ENCODE assay signal across 8 cellular contexts in the genomic region with DNA sequence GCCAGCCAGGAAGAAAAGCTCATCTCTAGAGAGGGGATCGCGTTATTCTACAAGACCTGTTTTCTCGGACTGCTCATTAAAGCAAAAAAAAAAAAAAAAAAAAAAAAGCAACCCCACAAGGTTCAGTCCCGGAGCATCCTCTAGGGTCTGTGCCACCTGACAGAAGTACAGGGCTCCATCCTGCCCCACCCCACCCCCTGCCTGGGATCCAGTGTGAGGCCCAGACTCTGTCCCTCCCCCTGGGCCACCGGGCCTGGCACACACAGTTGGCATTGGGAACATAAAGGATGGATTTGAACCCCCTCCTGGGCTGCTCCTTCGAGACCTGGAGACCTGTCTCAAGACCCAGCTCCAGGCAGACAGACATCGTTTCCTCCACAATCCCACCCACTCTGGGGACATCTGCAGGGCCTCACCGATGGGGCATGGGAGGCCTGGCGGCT. TPM values are rescaled to one million over a fixed set of nuclear protein-coding genes. Genes with fewer than 3 reads are reported as not detected.
DNase-seq lines count a peak whose midpoint lies in the region; ATAC-seq lines count a peak whose summit lies in the region.

No MANE protein-coding gene starts in this region.

- H3K27ac ChIP-seq in BLaER1 treated with 17β-estradiol and CSF1 and Interleukin-3, amounts not matched to agents 10 nM and 100 nM: peak overlapping the region; percentile 72 to 99 (median 95)
- H3K27ac ChIP-seq in substantia nigra (ENCODE audit: low read depth, low read length, poor library complexity, severe bottlenecking): peak overlapping the region; percentile 35

- peaks cover 58 to 90% (median 88%) of the 10 kb centered on the region in 10 experiments for H3K4me1 ChIP-seq in BLaER1 treated with 17β-estradiol and CSF1 and Interleukin-3, amounts not matched to agents 10 nM and 100 nM

- H3K27me3 ChIP-seq in BLaER1 treated with 17β-estradiol and CSF1 and Interleukin-3, amounts not matched to agents 10 nM and 100 nM: no peaks in the 10 kb centered on the region

- H4K20me1 ChIP-seq in BLaER1 treated with 17β-estradiol and CSF1 and Interleukin-3, amounts not matched to agents 10 nM and 100 nM: peaks cover 0 to 29% (median 6%) of the 10 kb centered on the region in 11 experiments; a peak in 10 of 22 replicates

- ATAC-seq in HG03439 (IDR thresholded peaks at IDR 0.05; ENCODE audit: unreplicated experiment) (peak; percentile 6), HG03342 (IDR thresholded peaks at IDR 0.05; ENCODE audit: unreplicated experiment) (no peak)

- H3K27ac Mint-ChIP-seq in activated naive CD8-positive, alpha-beta T cell treated with anti-CD3 and anti-CD28 coated beads for 36 hours: peak overlapping the region; percentile 72

- DNase-seq in activated naive CD8-positive, alpha-beta T cell treated with anti-CD3 and anti-CD28 coated beads for 36 hours: no peak
- peak; percentile 16 for DNase-seq in iPS-NIHi7 (ENCODE audit: extremely low spot score)
- DNase-seq in substantia nigra (lab: John Stamatoyannopoulos, UW): peak in 3 of 49 donors; percentile 9 to 31 (median 25)
- DNase-seq in middle frontal gyrus (ENCODE audit: extremely low spot score, low spot score): no peak
- DNase-seq in SKM-1 (lab: John Stamatoyannopoulos, UW; ENCODE audit: unreplicated experiment): no peak

- H3K36me3 ChIP-seq in BLaER1 treated with 17β-estradiol and CSF1 and Interleukin-3, amounts not matched to agents 10 nM and 100 nM: peaks cover 26 to 35% (median 34%) of the 10 kb centered on the region in 11 experiments

- H3K36me3 Mint-ChIP-seq in activated naive CD8-positive, alpha-beta T cell treated with anti-CD3 and anti-CD28 coated beads for 36 hours: peaks cover 6% of the 10 kb centered on the region

- peak overlapping the region; percentile 89 for H3K4me3 Mint-ChIP-seq in activated naive CD8-positive, alpha-beta T cell treated with anti-CD3 and anti-CD28 coated beads for 36 hours

- H3K9ac ChIP-seq in BLaER1 treated with 17β-estradiol and CSF1 and Interleukin-3, amounts not matched to agents 10 nM and 100 nM: peak overlapping the region; percentile 87 to 98 (median 93)

- H3K9me3 Mint-ChIP-seq in activated naive CD8-positive, alpha-beta T cell treated with anti-CD3 and anti-CD28 coated beads for 36 hours: no peaks in the 10 kb centered on the region

- no peaks in the 10 kb centered on the region for H3K27me3 Mint-ChIP-seq in activated naive CD8-positive, alpha-beta T cell treated with anti-CD3 and anti-CD28 coated beads for 36 hours

- 0 out of 22 replicates have a peak, but pooled peaks cover 0 to 4% (median 0%) of the 10 kb centered on the region in 11 experiments for H3K9me3 ChIP-seq in BLaER1 treated with 17β-estradiol and CSF1 and Interleukin-3, amounts not matched to agents 10 nM and 100 nM (replicated peaks in 1 of 11)

- H3K4me3 ChIP-seq in BLaER1 treated with 17β-estradiol and CSF1 and Interleukin-3, amounts not matched to agents 10 nM and 100 nM: peak overlapping the region; percentile 74 to 98 (median 94)

- peaks cover 40% of the 10 kb centered on the region for H3K4me1 Mint-ChIP-seq in activated naive CD8-positive, alpha-beta T cell treated with anti-CD3 and anti-CD28 coated beads for 36 hours

- H3K4me2 ChIP-seq in BLaER1 treated with 17β-estradiol and CSF1 and Interleukin-3, amounts not matched to agents 10 nM and 100 nM: peak overlapping the region; percentile 95 to 99 (median 98)

RNA-seq across cellular contexts. Expression of a gene that starts 0.7 kb away (rescaled TPM):
- 10 to 100 TPM; 41.4 to 46.2 TPM for total RNA-seq in activated naive CD8-positive, alpha-beta T cell treated with anti-CD3 and anti-CD28 coated beads for 36 hours

RNA-seq across cellular contexts. Expression of a gene that starts 30.6 kb away (rescaled TPM):
- total RNA-seq in activated naive CD8-positive, alpha-beta T cell treated with anti-CD3 and anti-CD28 coated beads for 36 hours: 10 to 100 TPM in 1 of 2 experiments, 1 to 10 TPM in 1; 8.8 to 10.1 TPM

RNA-seq across cellular contexts. Expression of a gene that starts 30.7 kb away (rescaled TPM):
- total RNA-seq in activated naive CD8-positive, alpha-beta T cell treated with anti-CD3 and anti-CD28 coated beads for 36 hours: 10 to 100 TPM; 20.1 to 20.7 TPM

RNA-seq across cellular contexts. Expression of a gene that starts 37.9 kb away (rescaled TPM):
- 10 to 100 TPM; 25.1 to 25.2 TPM for total RNA-seq in activated naive CD8-positive, alpha-beta T cell treated with anti-CD3 and anti-CD28 coated beads for 36 hours

RNA-seq across cellular contexts. Expression of a gene that starts 44.7 kb away (rescaled TPM):
- total RNA-seq in activated naive CD8-positive, alpha-beta T cell treated with anti-CD3 and anti-CD28 coated beads for 36 hours: 10 to 100 TPM; 63.5 to 67.1 TPM
